In the genomic region with DNA sequence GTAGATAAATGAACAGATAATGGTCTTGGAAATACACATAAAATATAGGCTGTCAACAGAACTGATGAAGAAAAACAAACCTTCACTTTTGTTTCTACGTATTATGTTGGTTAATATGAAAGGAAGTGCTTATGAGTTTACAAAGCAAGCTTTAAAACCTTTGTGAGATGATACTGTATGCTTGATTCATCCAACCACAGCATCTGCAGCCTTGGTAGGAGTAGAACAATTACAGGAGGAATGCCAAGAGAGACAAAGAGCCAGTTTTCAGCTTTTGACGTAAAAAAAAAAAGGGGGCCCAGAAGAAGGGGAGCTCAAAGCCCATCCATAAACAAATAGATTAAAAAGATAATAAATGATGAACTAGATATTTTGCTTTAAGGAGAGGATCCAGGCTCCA, we compare ENCODE assay signal across 31 cellular contexts. TPM values are rescaled to one million over a fixed set of nuclear protein-coding genes. Genes with fewer than 3 reads are reported as not detected.
"Had no signal": no experiment of that assay in that cellular context is flagged by ENCODE, and none has a peak within 500 bp of the region (broad histone marks: within the 10 kb centered on the region; RNA-seq: fewer than 3 reads in every experiment).

No MANE protein-coding gene starts in this region.

- H3K4me1 ChIP-seq: parathyroid adenoma, stomach had no signal

- ATAC-seq: activated CD4-positive, alpha-beta T cell treated with anti-CD3 and anti-CD28 coated beads for 36 hours; activated CD8-positive, alpha-beta memory T cell treated with anti-CD3 and anti-CD28 coated beads, Interleukin-2, amount 10 ng/mL, durations not matched to agents 7 days and 5 days; activated CD8-positive, alpha-beta T cell treated with anti-CD3 and anti-CD28 coated beads, Interleukin-2, amount 10 ng/mL, durations not matched to agents 7 days and 5 days; activated naive CD4-positive, alpha-beta T cell treated with anti-CD3 and anti-CD28 coated beads, Interleukin-2, amount 50 U/mL, for 72 hours; effector memory CD8-positive, alpha-beta T cell; left cardiac atrium; right cardiac atrium; stimulated activated naive B cell treated with anti-CD40 and anti-IgM and Interleukin-4, amounts not matched to agents 10 μg/mL and 1 μg/mL and 100 μg/mL, for 72 hours had no signal

- H2AFZ ChIP-seq: parathyroid adenoma had no signal

- H3K79me2 ChIP-seq: parathyroid adenoma had no signal

- H3K9ac ChIP-seq: parathyroid adenoma had no signal

- DNase-seq: activated CD4-positive, alpha-beta T cell treated with anti-CD3 and anti-CD28 coated beads for 36 hours; activated CD4-positive, CD25-positive, alpha-beta regulatory T cell; activated CD8-positive, alpha-beta memory T cell treated with anti-CD3 and anti-CD28 coated beads, Interleukin-2, amount 10 ng/mL, durations not matched to agents 7 days and 5 days; activated CD8-positive, alpha-beta T cell treated with anti-CD3 and anti-CD28 coated beads, Interleukin-2, amount 10 ng/mL, durations not matched to agents 7 days and 5 days; activated naive CD4-positive, alpha-beta T cell; activated T-cell treated with anti-CD3 and anti-CD28 coated beads, Interleukin-2, amount 50 U/mL, for 48 hours; anterior cingulate cortex; effector memory CD8-positive, alpha-beta T cell; glutamatergic neuron; left cardiac atrium; mammary epithelial cell; naive B cell; nucleus accumbens; right cardiac atrium; stimulated activated CD4-positive, alpha-beta T cell treated with anti-CD3 and anti-CD28 coated beads, Interleukin-15, amount 100 ng/mL, for 24 hours; stimulated activated CD4-positive, alpha-beta T cell treated with anti-CD3 and anti-CD28 coated beads, Interleukin-2, amount 100 ng/mL, for 24 hours; stimulated activated naive B cell treated with anti-CD40 and anti-IgM and Interleukin-4, amounts not matched to agents 10 μg/mL and 1 μg/mL and 100 μg/mL, for 72 hours; stomach; trophoblast cell had no signal

- H3K9me3 Mint-ChIP-seq: activated naive CD4-positive, alpha-beta T cell treated with anti-CD3 and anti-CD28 coated beads, Interleukin-2, amount 50 U/mL, for 72 hours; effector memory CD8-positive, alpha-beta T cell had no signal

- H3K27me3 ChIP-seq: cardiac muscle cell, stomach, suprapubic skin, vagina had no signal

- H3K36me3 ChIP-seq: cardiac muscle cell, stomach, suprapubic skin, vagina had no signal

- H3K4me1 Mint-ChIP-seq: activated CD4-positive, alpha-beta T cell treated with anti-CD3 and anti-CD28 coated beads for 36 hours; activated CD8-positive, alpha-beta memory T cell treated with anti-CD3 and anti-CD28 coated beads, Interleukin-2, amount 10 ng/mL, durations not matched to agents 7 days and 5 days; naive B cell; stimulated activated naive B cell treated with anti-CD40 and anti-IgM and Interleukin-4, amounts not matched to agents 10 μg/mL and 1 μg/mL and 100 μg/mL, for 72 hours had no signal

- H3K4me3 ChIP-seq: cardiac muscle cell, coronary artery, stomach, suprapubic skin, vagina had no signal

- H3K27ac Mint-ChIP-seq: activated CD4-positive, alpha-beta T cell treated with anti-CD3 and anti-CD28 coated beads for 36 hours; activated CD8-positive, alpha-beta memory T cell treated with anti-CD3 and anti-CD28 coated beads, Interleukin-2, amount 10 ng/mL, durations not matched to agents 7 days and 5 days; activated CD8-positive, alpha-beta T cell treated with anti-CD3 and anti-CD28 coated beads, Interleukin-2, amount 10 ng/mL, durations not matched to agents 7 days and 5 days; activated naive CD4-positive, alpha-beta T cell treated with anti-CD3 and anti-CD28 coated beads, Interleukin-2, amount 50 U/mL, for 72 hours; effector memory CD8-positive, alpha-beta T cell; mesothelial cell of epicardium; naive B cell; stimulated activated naive B cell treated with anti-CD40 and anti-IgM and Interleukin-4, amounts not matched to agents 10 μg/mL and 1 μg/mL and 100 μg/mL, for 72 hours had no signal

- H3K4me3 Mint-ChIP-seq: activated CD4-positive, alpha-beta T cell treated with anti-CD3 and anti-CD28 coated beads for 36 hours; activated CD8-positive, alpha-beta memory T cell treated with anti-CD3 and anti-CD28 coated beads, Interleukin-2, amount 10 ng/mL, durations not matched to agents 7 days and 5 days; activated CD8-positive, alpha-beta T cell treated with anti-CD3 and anti-CD28 coated beads, Interleukin-2, amount 10 ng/mL, durations not matched to agents 7 days and 5 days; effector memory CD8-positive, alpha-beta T cell; mesothelial cell of epicardium; naive B cell; neural crest cell; stimulated activated naive B cell treated with anti-CD40 and anti-IgM and Interleukin-4, amounts not matched to agents 10 μg/mL and 1 μg/mL and 100 μg/mL, for 72 hours had no signal

- H3K36me3 Mint-ChIP-seq: activated CD8-positive, alpha-beta memory T cell treated with anti-CD3 and anti-CD28 coated beads, Interleukin-2, amount 10 ng/mL, durations not matched to agents 7 days and 5 days; activated naive CD4-positive, alpha-beta T cell treated with anti-CD3 and anti-CD28 coated beads, Interleukin-2, amount 50 U/mL, for 72 hours; stimulated activated naive B cell treated with anti-CD40 and anti-IgM and Interleukin-4, amounts not matched to agents 10 μg/mL and 1 μg/mL and 100 μg/mL, for 72 hours had no signal

- H3K9me3 ChIP-seq: suprapubic skin, vagina had no signal

- H3K27ac ChIP-seq: cardiac muscle cell, coronary artery, parathyroid adenoma, stomach, suprapubic skin, vagina had no signal

RNA-seq across cellular contexts. Expression of gene FAM20A, which starts 13.3 kb away (rescaled TPM):
- total RNA-seq: activated CD4-positive, alpha-beta T cell treated with anti-CD3 and anti-CD28 coated beads for 36 hours; activated CD8-positive, alpha-beta memory T cell treated with anti-CD3 and anti-CD28 coated beads, Interleukin-2, amount 10 ng/mL, durations not matched to agents 7 days and 5 days; activated CD8-positive, alpha-beta T cell treated with anti-CD3 and anti-CD28 coated beads, Interleukin-2, amount 10 ng/mL, durations not matched to agents 7 days and 5 days; activated naive CD4-positive, alpha-beta T cell treated with anti-CD3 and anti-CD28 coated beads, Interleukin-2, amount 50 U/mL, for 72 hours; endothelial cell of umbilical vein; pulmonary artery endothelial cell; T-helper 1 cell treated with Interleukin-12 subunit alpha and Interleukin-12 subunit beta and Interleukin-4 antibody, amounts not matched to agents 30 ng/mL and 1 ng/mL, for 36 hours had no signal
- polyA plus RNA-seq: endothelial cell of umbilical vein, keratinocyte, mammary epithelial cell had no signal
